ENCODE assay signal across 9 cellular contexts in the genomic region with DNA sequence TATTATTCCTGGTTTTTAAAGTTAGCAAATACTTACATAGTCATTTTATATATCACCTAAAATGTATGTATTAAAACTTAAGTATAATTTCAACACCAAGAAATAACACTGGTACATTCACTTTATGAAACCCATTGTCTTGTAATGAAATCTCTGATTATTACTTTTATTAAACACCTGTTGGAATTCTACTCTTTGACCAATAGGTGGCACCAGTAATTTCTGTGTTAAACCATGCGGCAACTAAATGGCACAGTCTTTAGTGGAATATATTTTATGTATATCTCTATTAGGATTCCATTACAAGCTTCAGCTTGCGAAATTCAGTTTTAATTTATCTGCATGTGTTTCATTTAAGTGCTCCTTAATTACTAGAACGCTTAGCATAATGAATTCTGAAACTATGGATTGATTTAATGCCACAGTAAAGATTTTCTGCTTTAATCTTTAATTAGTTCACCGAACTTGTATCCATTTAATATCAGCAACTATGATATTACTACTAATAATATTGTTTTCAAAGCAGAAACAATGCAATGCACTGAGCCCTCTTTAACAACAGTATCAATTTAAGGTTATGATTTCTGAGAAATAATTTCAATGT.
DNase-seq lines count a peak whose midpoint lies in the region; ATAC-seq and TF ChIP-seq lines count a peak whose summit lies in the region.
"Had no signal": no experiment of that assay in that cellular context is flagged by ENCODE, and none has a peak within 500 bp of the region (broad histone marks: within the 10 kb centered on the region; RNA-seq: fewer than 3 reads in every experiment).

No MANE protein-coding gene starts in this region.

- CTCF ChIA-PET in T-cell (lab: Charles Lee) = interaction anchor here in 1 of 2 donors (0.6 kb wide), 1 partner anchor 1311 kb away, joined by 3 read pairs; no protein-coding TSS in a partner anchor

- no peak overlapping the region for H3K27ac Mint-ChIP-seq in T-cell
- H3K27ac Mint-ChIP-seq in effector memory CD8-positive, alpha-beta T cell = no peak overlapping the region

- TF ChIP-seq CTCF in LNCaP clone FGC (IDR thresholded peaks at IDR 0.05; ENCODE audit: control insufficient read depth, extremely low read depth, insufficient read depth) = peak; percentile 59

- H3K27me3 Mint-ChIP-seq in T-cell = peaks cover 0 to 3% of the 10 kb centered on the region in 2 donors
- no peaks in the 10 kb centered on the region for H3K27me3 Mint-ChIP-seq in effector memory CD8-positive, alpha-beta T cell

- DNase-seq in DMS153 (lab: John Stamatoyannopoulos, UW) (peak; percentile 4), LNCaP clone FGC (ENCODE audit: low read depth) (peak; percentile 22), SW480 (ENCODE audit: low spot score) (peak; percentile 75), iPS-NIHi11 (ENCODE audit: low spot score) (peak; percentile 47), T-cell (no peak), UCSD-AML1 (lab: John Stamatoyannopoulos, UW; ENCODE audit: unreplicated experiment) (no peak)
- no peak for DNase-seq in effector memory CD8-positive, alpha-beta T cell

- no peaks in the 10 kb centered on the region for H3K4me1 Mint-ChIP-seq in T-cell
- H3K4me1 Mint-ChIP-seq in effector memory CD8-positive, alpha-beta T cell (ENCODE audit: low read depth in 2 of 2) = no peaks in the 10 kb centered on the region

- no peak overlapping the region for H3K4me3 ChIP-seq in LNCaP clone FGC (ENCODE audit: low read depth, low read length)
- H3K4me3 ChIP-seq: SJCRH30 had no signal

- peaks cover 0 to 6% (median 0%) of the 10 kb centered on the region in 3 donors for H3K9me3 Mint-ChIP-seq in T-cell
- peaks cover 0 to 12% of the 10 kb centered on the region in 2 donors for H3K9me3 Mint-ChIP-seq in effector memory CD8-positive, alpha-beta T cell

- H3K4me3 Mint-ChIP-seq in T-cell = no peak overlapping the region
- H3K4me3 Mint-ChIP-seq in effector memory CD8-positive, alpha-beta T cell = no peak overlapping the region

- POLR2A ChIA-PET in T-cell (lab: Charles Lee) = no interaction called here

- ATAC-seq in GM21390 (IDR thresholded peaks at IDR 0.05; ENCODE audit: unreplicated experiment) = peak; percentile 69
- ATAC-seq in T-cell (replicated peaks in 1 of 4) = no peak
- no peak for ATAC-seq in effector memory CD8-positive, alpha-beta T cell (replicated peaks)

- H3K36me3 Mint-ChIP-seq in T-cell = no peaks in the 10 kb centered on the region
- H3K36me3 Mint-ChIP-seq in effector memory CD8-positive, alpha-beta T cell (ENCODE audit: insufficient read depth) = no peaks in the 10 kb centered on the region

Comparison
In these comparisons a context has a peak if more than half of its experiments do, and no peak if none do; other contexts are left out.
1. DNase-seq: peak in DMS153 (single experiment), LNCaP clone FGC (single experiment), SW480 (single experiment) and iPS-NIHi11 (single experiment); none in T-cell (0 of 34), effector memory CD8-positive, alpha-beta T cell (0 of 3) and UCSD-AML1 (single experiment).